1 cellular context compared by ENCODE assay signal in genomic region chr5:73623929-73624404, GRCh38.
TF ChIP-seq lines count a peak whose summit lies in the region.

No MANE protein-coding gene starts in this region.

TF ChIP-seq in HepG2, 621 proteins besides CTCF, POLR2A, EP300 and RAD21 (continued from another document and continues in another):
- TF ChIP-seq MLXIP (CRISPR knock-in tag; IDR thresholded peaks at IDR 0.05; ENCODE audit: borderline replicate concordance) (peak; percentile 60; the same call in 1 of the 2 replicates), RARA (CRISPR knock-in tag; IDR thresholded peaks at IDR 0.05) (peak; percentile 99), POLR2AphosphoS5 (IDR thresholded peaks at IDR 0.05; ENCODE audit: low read depth, low read length) (no peak), HOMEZ (CRISPR knock-in tag; IDR thresholded peaks at IDR 0.05; ENCODE audit: low read depth) (peak; percentile 92), PHF8 (CRISPR knock-in tag; IDR thresholded peaks at IDR 0.05) (no peak), ZNF569 (CRISPR knock-in tag; IDR thresholded peaks at IDR 0.05; ENCODE audit: borderline replicate concordance) (no peak), TCF12 (IDR thresholded peaks at IDR 0.05) (no peak), TCF12 (CRISPR knock-in tag; IDR thresholded peaks at IDR 0.05) (peak; percentile 95), ZNF382 (CRISPR knock-in tag; IDR thresholded peaks at IDR 0.05; ENCODE audit: borderline replicate concordance) (no peak), SPEN (CRISPR knock-in tag; IDR thresholded peaks at IDR 0.05; ENCODE audit: low read depth) (no peak; the same call in 1 of the 2 replicates), HBP1 (CRISPR knock-in tag; IDR thresholded peaks at IDR 0.05; ENCODE audit: low read depth) (no peak; the same call in 1 of the 2 replicates), ZNF792 (CRISPR knock-in tag; IDR thresholded peaks at IDR 0.05) (peak; percentile 67; the same call in 1 of the 2 replicates), BCLAF1 (IDR thresholded peaks at IDR 0.05) (no peak), MXD4 (CRISPR knock-in tag; IDR thresholded peaks at IDR 0.05) (no peak), HNF1A (IDR thresholded peaks at IDR 0.05; ENCODE audit: low read depth) (peak; percentile 74), HNF1A (CRISPR knock-in tag; IDR thresholded peaks at IDR 0.05; ENCODE audit: borderline replicate concordance) (peak; percentile 83; the same call in 1 of the 2 replicates), ZNF639 (CRISPR knock-in tag; conservative IDR thresholded peaks at IDR 0.05) (no peak), RBM39 (IDR thresholded peaks at IDR 0.05; ENCODE audit: low read depth, low read length, poor library complexity, severe bottlenecking) (no peak), ZNF207 (IDR thresholded peaks at IDR 0.05; ENCODE audit: borderline replicate concordance) (no peak), ZSCAN29 (CRISPR knock-in tag; conservative IDR thresholded peaks at IDR 0.05) (peak; percentile 70; the same call in 1 of the 2 replicates), ZNF556 (CRISPR knock-in tag; IDR thresholded peaks at IDR 0.05; ENCODE audit: borderline replicate concordance) (peak; percentile 70; the same call in 1 of the 2 replicates), THAP7 (CRISPR knock-in tag; IDR thresholded peaks at IDR 0.05) (no peak), PBX2 (CRISPR knock-in tag; IDR thresholded peaks at IDR 0.05) (no peak), HOXA3 (CRISPR knock-in tag; IDR thresholded peaks at IDR 0.05) (peak; percentile 72), SMAD3 (CRISPR knock-in tag; IDR thresholded peaks at IDR 0.05) (peak; percentile 95), JDP2 (CRISPR knock-in tag; IDR thresholded peaks at IDR 0.05; ENCODE audit: borderline replicate concordance) (no peak), ASH2L (IDR thresholded peaks at IDR 0.05; ENCODE audit: insufficient read length, low read depth, low read length) (peak; percentile 90), ZNF24 (IDR thresholded peaks at IDR 0.05) (no peak), SRY (CRISPR knock-in tag; IDR thresholded peaks at IDR 0.05) (no peak), HCFC1 (IDR thresholded peaks at IDR 0.05; ENCODE audit: low read depth, low read length) (no peak), ZNF547 (CRISPR knock-in tag; IDR thresholded peaks at IDR 0.05) (no peak), RAD51 (IDR thresholded peaks at IDR 0.05; ENCODE audit: borderline replicate concordance) (no peak), ZNF761 (CRISPR knock-in tag; conservative IDR thresholded peaks at IDR 0.05) (peak; percentile 47; the same call in 1 of the 2 replicates), NFAT5 (CRISPR knock-in tag; IDR thresholded peaks at IDR 0.05) (no peak)
